ENCODE assay signal across 3 cellular contexts in genomic region chr5:105213078-105213477, GRCh38.
"Had no signal": no experiment of that assay in that cellular context is flagged by ENCODE, and none has a peak within 500 bp of the region (broad histone marks: within the 10 kb centered on the region; RNA-seq: fewer than 3 reads in every experiment).

No MANE protein-coding gene starts in this region.

- H3K4me3 ChIP-seq: GM12878 had no signal

- DNase-seq: GDM1, GF-D8 had no signal
